Comparison of ENCODE assay signal across 1 cellular context in genomic region chr12:65937806-65938205, GRCh38.
TF ChIP-seq lines count a peak whose summit lies in the region.

No MANE protein-coding gene starts in this region.

TF ChIP-seq in GM23338, 12 proteins besides CTCF, POLR2A, EP300 and RAD21:
- TF ChIP-seq REST (IDR thresholded peaks at IDR 0.05; ENCODE audit: unreplicated experiment), result no peak
- TF ChIP-seq ZNF114 (CRISPR knock-in tag; IDR thresholded peaks at IDR 0.05), result no peak
- no peak for TF ChIP-seq POLR2AphosphoS5 (IDR thresholded peaks at IDR 0.05; ENCODE audit: low read depth)
- no peak for TF ChIP-seq JUNB (IDR thresholded peaks at IDR 0.05; ENCODE audit: unreplicated experiment)
